Comparison of ENCODE assay signal across 1 cellular context in the genomic region with DNA sequence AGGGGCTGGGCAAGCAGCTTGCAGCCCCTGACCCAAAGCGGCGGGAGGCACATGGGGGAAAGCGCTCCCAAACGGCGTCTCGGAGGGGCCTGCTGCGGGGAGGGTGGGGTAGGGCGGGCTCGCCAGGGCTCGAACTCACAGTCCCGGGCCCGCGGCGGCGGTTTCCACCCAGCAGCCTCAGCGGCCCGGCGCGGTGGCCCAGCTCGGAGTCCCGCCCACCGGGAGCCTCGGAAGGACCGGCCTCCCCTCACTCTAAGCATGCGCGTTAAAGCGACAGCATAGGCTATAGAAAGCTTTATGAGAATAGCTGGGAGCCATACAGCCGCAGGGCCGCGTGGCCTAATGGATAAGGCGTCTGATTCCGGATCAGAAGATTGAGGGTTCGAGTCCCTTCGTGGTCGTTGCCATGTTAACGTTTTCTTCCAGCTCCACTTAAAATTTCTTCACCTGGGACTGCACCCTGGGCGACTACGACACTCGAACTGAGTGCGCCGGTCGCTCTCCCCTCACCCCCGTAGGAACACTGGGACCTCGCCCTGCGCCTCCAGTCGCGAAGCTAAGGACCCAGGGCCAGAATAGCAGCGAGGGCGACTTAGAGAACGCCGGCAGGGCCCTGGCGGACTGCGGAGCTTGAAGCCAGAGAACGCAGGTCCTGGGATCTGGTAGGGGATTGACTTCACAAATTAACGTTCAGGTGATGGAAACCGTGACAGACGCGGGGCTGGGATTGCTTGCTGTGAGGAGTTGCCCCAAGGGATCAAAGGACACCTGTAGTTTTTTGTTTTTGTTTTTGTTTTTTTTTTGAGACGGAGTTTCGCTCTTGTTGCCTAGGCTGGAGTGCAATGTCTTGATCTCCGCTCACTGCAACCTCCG.
TF ChIP-seq lines count a peak whose summit lies in the region.

No MANE protein-coding gene starts in this region.

TF ChIP-seq in K562, 482 proteins besides CTCF, POLR2A, EP300 and RAD21 (continued from another document and continues in another):
- TF ChIP-seq, protein P1, sequence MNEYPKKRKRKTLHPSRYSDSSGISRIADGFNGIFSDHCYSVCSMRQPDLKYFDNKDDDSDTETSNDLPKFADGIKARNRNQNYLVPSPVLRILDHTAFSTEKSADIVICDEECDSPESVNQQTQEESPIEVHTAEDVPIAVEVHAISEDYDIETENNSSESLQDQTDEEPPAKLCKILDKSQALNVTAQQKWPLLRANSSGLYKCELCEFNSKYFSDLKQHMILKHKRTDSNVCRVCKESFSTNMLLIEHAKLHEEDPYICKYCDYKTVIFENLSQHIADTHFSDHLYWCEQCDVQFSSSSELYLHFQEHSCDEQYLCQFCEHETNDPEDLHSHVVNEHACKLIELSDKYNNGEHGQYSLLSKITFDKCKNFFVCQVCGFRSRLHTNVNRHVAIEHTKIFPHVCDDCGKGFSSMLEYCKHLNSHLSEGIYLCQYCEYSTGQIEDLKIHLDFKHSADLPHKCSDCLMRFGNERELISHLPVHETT (CRISPR knock-in tag; conservative IDR thresholded peaks at IDR 0.05 in 1 of 2, IDR thresholded peaks at IDR 0.05 in 1 of 2) = peak in 1 of 2 experiments; percentile 77; a peak in 2 of 4 replicates
- TF ChIP-seq ZNF766 (CRISPR knock-in tag; conservative IDR thresholded peaks at IDR 0.05) (no peak), SAFB (IDR thresholded peaks at IDR 0.05; ENCODE audit: borderline replicate concordance, low read depth, low read length) (no peak), MECOM (CRISPR knock-in tag; IDR thresholded peaks at IDR 0.05) (peak; percentile 32; the same call in 1 of the 2 replicates), CHD4 (IDR thresholded peaks at IDR 0.05; ENCODE audit: insufficient read depth, insufficient replicate concordance, low read depth, low read length, poor library complexity, severe bottlenecking) (peak; percentile 25), L3MBTL2 (IDR thresholded peaks at IDR 0.05) (peak; percentile 81), ZKSCAN1 (IDR thresholded peaks at IDR 0.05; ENCODE audit: low read depth, low read length) (peak; percentile 71; the same call in 1 of the 2 replicates), CCNT2 (IDR thresholded peaks at IDR 0.05; ENCODE audit: borderline replicate concordance, extremely low read depth, insufficient read length, low read depth, low read length) (peak; percentile 75), CBFA2T2 (conservative IDR thresholded peaks at IDR 0.05) (no peak), ZBTB33 (CRISPR knock-in tag; IDR thresholded peaks at IDR 0.05) (peak; percentile 58; the same call in 1 of the 2 replicates), ZNF830 (CRISPR knock-in tag; IDR thresholded peaks at IDR 0.05) (no peak), MYC (IDR thresholded peaks at IDR 0.05; ENCODE audit: low read depth, low read length) (peak; percentile 80), MYC (CRISPR knock-in tag; IDR thresholded peaks at IDR 0.05; ENCODE audit: borderline replicate concordance, low read depth) (no peak), NCOR1 (IDR thresholded peaks at IDR 0.05) (no peak), MYBL2 (IDR thresholded peaks at IDR 0.05; ENCODE audit: low read depth) (no peak), MYBL2 (CRISPR knock-in tag; IDR thresholded peaks at IDR 0.05; ENCODE audit: borderline replicate concordance) (no peak), HLTF (IDR thresholded peaks at IDR 0.05) (peak; percentile 78; the same call in 1 of the 2 replicates), NKRF (IDR thresholded peaks at IDR 0.05; ENCODE audit: borderline replicate concordance) (0 out of 2 replicates have a peak, but pooled peaks have one; percentile 62), CEBPB (tag; IDR thresholded peaks at IDR 0.05) (peak; percentile 53), PRDM10 (IDR thresholded peaks at IDR 0.05; ENCODE audit: partially characterized antibody) (no peak), MEF2D (tag; conservative IDR thresholded peaks at IDR 0.05; ENCODE audit: low read depth) (0 out of 2 replicates have a peak, but pooled peaks have one; percentile 36), ZFP36 (IDR thresholded peaks at IDR 0.05; ENCODE audit: low read depth, low read length, partially characterized antibody) (peak; percentile 40), HMGN3 (IDR thresholded peaks at IDR 0.05; ENCODE audit: borderline replicate concordance, extremely low read depth, insufficient read length, low read depth, low read length) (peak; percentile 85), BDP1 (IDR thresholded peaks at IDR 0.05; ENCODE audit: insufficient read depth, insufficient read length) (peak; percentile 86), CEBPG (CRISPR knock-in tag; IDR thresholded peaks at IDR 0.05) (peak; percentile 38; the same call in 1 of the 2 replicates), CEBPG (tag; conservative IDR thresholded peaks at IDR 0.05 in 1 of 2, IDR thresholded peaks at IDR 0.05 in 1 of 2) (no peak), MAFK (IDR thresholded peaks at IDR 0.05; ENCODE audit: low read length) (0 out of 2 replicates have a peak, but pooled peaks have one; percentile 20), FOXP1 (CRISPR knock-in tag; IDR thresholded peaks at IDR 0.05) (peak; percentile 72; the same call in 1 of the 2 replicates), ELK3 (CRISPR knock-in tag; IDR thresholded peaks at IDR 0.05) (no peak), FOXK1 (CRISPR knock-in tag; IDR thresholded peaks at IDR 0.05; ENCODE audit: borderline replicate concordance) (peak; percentile 16; the same call in 1 of the 2 replicates), CREBBP (IDR thresholded peaks at IDR 0.05; ENCODE audit: low read depth, low read length) (no peak), BRF1 (IDR thresholded peaks at IDR 0.05; ENCODE audit: borderline replicate concordance, extremely low read depth, insufficient read length) (peak; percentile 92), MAZ (CRISPR knock-in tag; conservative IDR thresholded peaks at IDR 0.05 in 1 of 2, IDR thresholded peaks at IDR 0.05 in 1 of 2) (peak in 1 of 2 experiments; percentile 76; a peak in 3 of 4 replicates), MTA3 (IDR thresholded peaks at IDR 0.05; ENCODE audit: borderline replicate concordance) (peak; percentile 54; the same call in 1 of the 2 replicates), MIER1 (IDR thresholded peaks at IDR 0.05; ENCODE audit: low read depth) (0 out of 2 replicates have a peak, but pooled peaks have one; percentile 57), TRIM28 (IDR thresholded peaks at IDR 0.05) (peak; percentile 72; the same call in 1 of the 2 replicates), TAL1 (IDR thresholded peaks at IDR 0.05) (0 out of 2 replicates have a peak, but pooled peaks have one; percentile 9), GABPA (tag; conservative IDR thresholded peaks at IDR 0.05; ENCODE audit: low read depth) (peak; percentile 26)
- TF ChIP-seq, protein P2, sequence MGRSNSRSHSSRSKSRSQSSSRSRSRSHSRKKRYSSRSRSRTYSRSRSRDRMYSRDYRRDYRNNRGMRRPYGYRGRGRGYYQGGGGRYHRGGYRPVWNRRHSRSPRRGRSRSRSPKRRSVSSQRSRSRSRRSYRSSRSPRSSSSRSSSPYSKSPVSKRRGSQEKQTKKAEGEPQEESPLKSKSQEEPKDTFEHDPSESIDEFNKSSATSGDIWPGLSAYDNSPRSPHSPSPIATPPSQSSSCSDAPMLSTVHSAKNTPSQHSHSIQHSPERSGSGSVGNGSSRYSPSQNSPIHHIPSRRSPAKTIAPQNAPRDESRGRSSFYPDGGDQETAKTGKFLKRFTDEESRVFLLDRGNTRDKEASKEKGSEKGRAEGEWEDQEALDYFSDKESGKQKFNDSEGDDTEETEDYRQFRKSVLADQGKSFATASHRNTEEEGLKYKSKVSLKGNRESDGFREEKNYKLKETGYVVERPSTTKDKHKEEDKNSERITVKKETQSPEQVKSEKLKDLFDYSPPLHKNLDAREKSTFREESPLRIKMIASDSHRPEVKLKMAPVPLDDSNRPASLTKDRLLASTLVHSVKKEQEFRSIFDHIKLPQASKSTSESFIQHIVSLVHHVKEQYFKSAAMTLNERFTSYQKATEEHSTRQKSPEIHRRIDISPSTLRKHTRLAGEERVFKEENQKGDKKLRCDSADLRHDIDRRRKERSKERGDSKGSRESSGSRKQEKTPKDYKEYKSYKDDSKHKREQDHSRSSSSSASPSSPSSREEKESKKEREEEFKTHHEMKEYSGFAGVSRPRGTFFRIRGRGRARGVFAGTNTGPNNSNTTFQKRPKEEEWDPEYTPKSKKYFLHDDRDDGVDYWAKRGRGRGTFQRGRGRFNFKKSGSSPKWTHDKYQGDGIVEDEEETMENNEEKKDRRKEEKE (IDR thresholded peaks at IDR 0.05; ENCODE audit: borderline replicate concordance in 1 of 2, control insufficient read depth in 1 of 2, low read depth in 2 of 2, low read length in 1 of 2) = 0 out of 4 replicates have a peak, but pooled peaks of 1 of the 2 experiments have one; percentile 32
- TF ChIP-seq, protein P3, sequence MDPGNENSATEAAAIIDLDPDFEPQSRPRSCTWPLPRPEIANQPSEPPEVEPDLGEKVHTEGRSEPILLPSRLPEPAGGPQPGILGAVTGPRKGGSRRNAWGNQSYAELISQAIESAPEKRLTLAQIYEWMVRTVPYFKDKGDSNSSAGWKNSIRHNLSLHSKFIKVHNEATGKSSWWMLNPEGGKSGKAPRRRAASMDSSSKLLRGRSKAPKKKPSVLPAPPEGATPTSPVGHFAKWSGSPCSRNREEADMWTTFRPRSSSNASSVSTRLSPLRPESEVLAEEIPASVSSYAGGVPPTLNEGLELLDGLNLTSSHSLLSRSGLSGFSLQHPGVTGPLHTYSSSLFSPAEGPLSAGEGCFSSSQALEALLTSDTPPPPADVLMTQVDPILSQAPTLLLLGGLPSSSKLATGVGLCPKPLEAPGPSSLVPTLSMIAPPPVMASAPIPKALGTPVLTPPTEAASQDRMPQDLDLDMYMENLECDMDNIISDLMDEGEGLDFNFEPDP (CRISPR knock-in tag; IDR thresholded peaks at IDR 0.05) = no peak
